In genomic region chr3:66836363-66837152, GRCh38 we compare ENCODE assay signal across 11 cellular contexts.
DNase-seq lines count a peak whose midpoint lies in the region; ATAC-seq and TF ChIP-seq lines count a peak whose summit lies in the region.
"Had no signal": no experiment of that assay in that cellular context is flagged by ENCODE, and none has a peak within 500 bp of the region (broad histone marks: within the 10 kb centered on the region; RNA-seq: fewer than 3 reads in every experiment).

No MANE protein-coding gene starts in this region.

- 89 to 91% methylated on average over 3 to 5 of the region's 5 CpGs for WGBS in endodermal cell (ENCODE audit: insufficient coverage in 1 of 2, insufficient read length in 1 of 2), 2 experiments
- 89 to 90% (median 89%) methylated on average over 5 of the region's 5 CpGs for WGBS in psoas muscle, 3 donors

- no peaks in the 10 kb centered on the region for H3K36me3 Mint-ChIP-seq in endodermal cell (ENCODE audit: low read depth)
- H3K36me3 Mint-ChIP-seq in nephron progenitor cell (ENCODE audit: low read depth): no peaks in the 10 kb centered on the region
- no peaks in the 10 kb centered on the region for H3K36me3 Mint-ChIP-seq in activated T-cell treated with anti-CD3 and anti-CD28 coated beads, Interleukin-2, amount 50 U/mL, for 4 hours (ENCODE audit: insufficient read depth)
- H3K36me3 Mint-ChIP-seq: natural killer cell treated with Interleukin-12 subunit alpha and Interleukin-12 subunit beta and Interleukin-15 and Interleukin-18, amount 100 ng/mL, for 72 hours had no signal

- peak; percentile 47 for TF ChIP-seq CTCF in LNCaP clone FGC (IDR thresholded peaks at IDR 0.05; ENCODE audit: control insufficient read depth, extremely low read depth, insufficient read depth)
- peak; percentile 47 for TF ChIP-seq CTCF in endodermal cell (conservative IDR thresholded peaks at IDR 0.05)
- peak; percentile 9 for TF ChIP-seq CTCF in nephron progenitor cell (IDR thresholded peaks at IDR 0.05)
- TF ChIP-seq CTCF in omental fat pad (IDR thresholded peaks at IDR 0.05): no peak
- no peak for TF ChIP-seq CTCF in psoas muscle (IDR thresholded peaks at IDR 0.05)

- H3K4me1 Mint-ChIP-seq in endodermal cell (no peaks in the 10 kb centered on the region), nephron progenitor cell (no peaks in the 10 kb centered on the region)
- H3K4me1 Mint-ChIP-seq in activated T-cell treated with anti-CD3 and anti-CD28 coated beads, Interleukin-2, amount 50 U/mL, for 4 hours (ENCODE audit: low read depth): no peaks in the 10 kb centered on the region

- H3K9ac ChIP-seq in endodermal cell (ENCODE audit: extremely low read depth, low read length, poor library complexity, severe bottlenecking): no peak overlapping the region

- H3K27me3 ChIP-seq in endodermal cell (ENCODE audit: control insufficient read depth, insufficient read depth, low read length, poor library complexity, severe bottlenecking) (no peaks in the 10 kb centered on the region), psoas muscle (ENCODE audit: insufficient read depth in 3 of 3, low read length in 2 of 3) (no peaks in the 10 kb centered on the region)
- H3K27me3 ChIP-seq: MG63 had no signal

- H3K27ac ChIP-seq in endodermal cell (ENCODE audit: low read depth, low read length): no peak overlapping the region
- no peak overlapping the region for H3K27ac ChIP-seq in psoas muscle

- peaks cover 14% of the 10 kb centered on the region for H3K9me3 ChIP-seq in endodermal cell (ENCODE audit: control insufficient read depth, low read length)
- H3K9me3 ChIP-seq in psoas muscle: no peaks in the 10 kb centered on the region
- H3K9me3 ChIP-seq: MG63 had no signal

- H3K27ac Mint-ChIP-seq in endodermal cell (no peak overlapping the region), nephron progenitor cell (no peak overlapping the region)
- H3K27ac Mint-ChIP-seq: natural killer cell treated with Interleukin-12 subunit alpha and Interleukin-12 subunit beta and Interleukin-15 and Interleukin-18, amount 100 ng/mL, for 72 hours had no signal

- H3K4me1 ChIP-seq in endodermal cell (ENCODE audit: control insufficient read depth, insufficient read depth, low read length): no peaks in the 10 kb centered on the region
- no peaks in the 10 kb centered on the region for H3K4me1 ChIP-seq in psoas muscle

- H3K36me3 ChIP-seq in endodermal cell (ENCODE audit: control insufficient read depth, insufficient read depth, low read length) (no peaks in the 10 kb centered on the region), psoas muscle (ENCODE audit: insufficient read depth in 1 of 2, low read depth in 1 of 2) (no peaks in the 10 kb centered on the region)
- H3K36me3 ChIP-seq: MG63 had no signal

- intact Hi-C loops in psoas muscle (cut with DNase I): no loop called here

- H3K4me3 ChIP-seq in LNCaP clone FGC (ENCODE audit: low read depth, low read length): no peak overlapping the region
- no peak overlapping the region for H3K4me3 ChIP-seq in endodermal cell (ENCODE audit: low read length)
- no peak overlapping the region for H3K4me3 ChIP-seq in psoas muscle
- H3K4me3 ChIP-seq: MG63 had no signal

- H3K9me3 Mint-ChIP-seq in endodermal cell: peaks cover 11% of the 10 kb centered on the region
- peaks cover 12% of the 10 kb centered on the region for H3K9me3 Mint-ChIP-seq in nephron progenitor cell
- H3K9me3 Mint-ChIP-seq in activated T-cell treated with anti-CD3 and anti-CD28 coated beads, Interleukin-2, amount 50 U/mL, for 4 hours: no peaks in the 10 kb centered on the region
- H3K9me3 Mint-ChIP-seq: natural killer cell treated with Interleukin-12 subunit alpha and Interleukin-12 subunit beta and Interleukin-15 and Interleukin-18, amount 100 ng/mL, for 72 hours had no signal

- H3K27me3 Mint-ChIP-seq in endodermal cell (ENCODE audit: insufficient read depth) (no peaks in the 10 kb centered on the region), nephron progenitor cell (ENCODE audit: low read depth, poor library complexity) (peaks cover under 1% of the 10 kb centered on the region)
- peaks cover 6% of the 10 kb centered on the region for H3K27me3 Mint-ChIP-seq in activated T-cell treated with anti-CD3 and anti-CD28 coated beads, Interleukin-2, amount 50 U/mL, for 4 hours (ENCODE audit: low read depth)

- H3K4me3 Mint-ChIP-seq in endodermal cell (no peak overlapping the region), nephron progenitor cell (no peak overlapping the region)
- H3K4me3 Mint-ChIP-seq in activated T-cell treated with anti-CD3 and anti-CD28 coated beads, Interleukin-2, amount 50 U/mL, for 4 hours: no peak overlapping the region
- H3K4me3 Mint-ChIP-seq: natural killer cell treated with Interleukin-12 subunit alpha and Interleukin-12 subunit beta and Interleukin-15 and Interleukin-18, amount 100 ng/mL, for 72 hours had no signal

- no peak for ATAC-seq in activated T-cell treated with anti-CD3 and anti-CD28 coated beads, Interleukin-2, amount 50 U/mL, for 4 hours
- ATAC-seq in omental fat pad (ENCODE audit: low FRiP score) (no peak), psoas muscle (no peak)
- ATAC-seq: natural killer cell treated with Interleukin-12 subunit alpha and Interleukin-12 subunit beta and Interleukin-15 and Interleukin-18, amount 100 ng/mL, for 72 hours had no signal

- peak; percentile 1 for DNase-seq in DMS114 treated with DMSO at 0.1 percent for 48 hours (lab: John Stamatoyannopoulos, UW; ENCODE audit: unreplicated experiment)
- DNase-seq in LNCaP clone FGC (ENCODE audit: low read depth): no peak
- no peak for DNase-seq in endodermal cell
- DNase-seq in nephron progenitor cell: no peak
- DNase-seq in activated T-cell treated with anti-CD3 and anti-CD28 coated beads, Interleukin-2, amount 50 U/mL, for 4 hours: no peak
- no peak for DNase-seq in SKM-1 (lab: John Stamatoyannopoulos, UW; ENCODE audit: unreplicated experiment)
- DNase-seq in omental fat pad (ENCODE audit: low spot score): no peak
- DNase-seq in psoas muscle: no peak
- DNase-seq: MG63; stimulated activated naive CD4-positive, alpha-beta T cell treated with Interleukin-2 at 50 U/mL for 16 hours had no signal

Comparison
In these comparisons a context has a peak if more than half of its experiments do, and no peak if none do; other contexts are left out.
1. CTCF ChIP-seq: peak in LNCaP clone FGC (single experiment), endodermal cell (single experiment) and nephron progenitor cell (single experiment); none in omental fat pad (0 of 3) and psoas muscle (single experiment).